14 cellular contexts compared by ENCODE assay signal in the genomic region with DNA sequence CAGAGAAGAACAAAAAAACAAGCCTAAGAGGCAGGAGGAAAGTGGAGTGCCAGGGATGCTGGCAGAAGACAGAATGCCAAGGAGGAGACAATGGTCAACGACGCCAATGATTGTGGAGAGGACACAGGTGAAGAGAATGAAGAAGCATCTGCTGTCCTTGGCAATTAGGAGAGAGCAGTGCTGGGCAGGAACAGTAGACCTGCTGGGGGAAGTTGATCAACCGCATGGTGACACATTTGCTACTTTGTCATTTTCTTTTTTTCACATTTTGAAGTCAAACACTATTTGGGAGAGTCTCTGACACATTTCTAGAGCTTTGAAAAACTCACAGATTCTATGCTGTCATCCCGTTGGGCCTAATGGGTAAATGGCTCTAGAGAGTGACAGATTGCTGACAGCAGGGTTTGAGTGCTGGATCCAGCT. TPM values are rescaled to one million over a fixed set of nuclear protein-coding genes. Genes with fewer than 3 reads are reported as not detected.
DNase-seq lines count a peak whose midpoint lies in the region; ATAC-seq and TF ChIP-seq lines count a peak whose summit lies in the region.
"Had no signal": no experiment of that assay in that cellular context is flagged by ENCODE, and none has a peak within 500 bp of the region (broad histone marks: within the 10 kb centered on the region; RNA-seq: fewer than 3 reads in every experiment).

No MANE protein-coding gene starts in this region.

- H3K4me1 Mint-ChIP-seq in activated T-helper 17 cell treated with anti-CD3 and anti-CD28 coated beads, Interleukin-2, amount 50 U/mL, for 72 hours = peaks cover 21% of the 10 kb centered on the region

- H3K18ac ChIP-seq in neuronal stem cell (ENCODE audit: low read length) = no peak overlapping the region

- H3K27me3 ChIP-seq in neuronal stem cell (ENCODE audit: control insufficient read depth in 3 of 3, insufficient read depth in 3 of 3, low read depth in 1 of 3, low read length in 3 of 3) = peaks cover 0 to 18% (median 0%) of the 10 kb centered on the region in 3 experiments
- H3K27me3 ChIP-seq in body of pancreas = no peaks in the 10 kb centered on the region
- H3K27me3 ChIP-seq in sigmoid colon = peaks cover 0 to 9% (median 4%) of the 10 kb centered on the region in 3 donors

- no peak overlapping the region for H3K14ac ChIP-seq in neuronal stem cell (ENCODE audit: low read length)

- H2BK15ac ChIP-seq in neuronal stem cell (ENCODE audit: low read length) = no peak overlapping the region

- no peak overlapping the region for H4K8ac ChIP-seq in neuronal stem cell (ENCODE audit: low read depth, low read length)

- intact Hi-C loops in body of pancreas (cut with DNase I) = no loop called here
- intact Hi-C loops in sigmoid colon (cut with DNase I) = no loop called here

- H2BK120ac ChIP-seq in neuronal stem cell (ENCODE audit: low read depth, low read length) = no peak overlapping the region

- peak; percentile 31 for DNase-seq in CD1c-positive myeloid dendritic cell (ENCODE audit: extremely low spot score)
- no peak for DNase-seq in neuronal stem cell (ENCODE audit: low spot score)
- no peak for DNase-seq in body of pancreas
- DNase-seq in sigmoid colon = no peak
- DNase-seq in effector CD4-positive, alpha-beta T cell = no peak
- DNase-seq: NCI-H2081, right cardiac atrium had no signal

- H3K4me3 ChIP-seq in neuronal stem cell (ENCODE audit: low read length in 2 of 2) (no peak overlapping the region), body of pancreas (no peak overlapping the region), sigmoid colon (no peak overlapping the region)
- H3K4me3 ChIP-seq: coronary artery had no signal

- no peak for TF ChIP-seq CTCF in body of pancreas (IDR thresholded peaks at IDR 0.05)
- TF ChIP-seq CTCF in sigmoid colon (IDR thresholded peaks at IDR 0.05) = no peak

- no peaks in the 10 kb centered on the region for H3K36me3 ChIP-seq in neuronal stem cell (replicated peaks in 1 of 2; ENCODE audit: control insufficient read depth in 2 of 2, insufficient read depth in 2 of 2, low read length in 2 of 2)
- H3K36me3 ChIP-seq in body of pancreas (replicated peaks in 1 of 2; ENCODE audit: insufficient read depth in 1 of 2, low read depth in 2 of 2) = no peaks in the 10 kb centered on the region
- H3K36me3 ChIP-seq in sigmoid colon = no peaks in the 10 kb centered on the region

- no peak for TF ChIP-seq POLR2A in body of pancreas (IDR thresholded peaks at IDR 0.05)
- no peak for TF ChIP-seq POLR2A in sigmoid colon (IDR thresholded peaks at IDR 0.05)

- H2AK5ac ChIP-seq in neuronal stem cell (ENCODE audit: low read depth, low read length) = no peak overlapping the region

- H4K91ac ChIP-seq in neuronal stem cell (ENCODE audit: low read depth, low read length, poor library complexity) = no peak overlapping the region

- H2BK12ac ChIP-seq in neuronal stem cell (ENCODE audit: low read length) = no peak overlapping the region

- no peak overlapping the region for H3K4me2 ChIP-seq in neuronal stem cell (ENCODE audit: insufficient read depth, low read length, poor library complexity, severe bottlenecking)

- no peaks in the 10 kb centered on the region for H3K79me1 ChIP-seq in neuronal stem cell (ENCODE audit: low read depth, low read length)

- peak overlapping the region; percentile 67 for H3K27ac Mint-ChIP-seq in activated T-helper 17 cell treated with anti-CD3 and anti-CD28 coated beads, Interleukin-2, amount 50 U/mL, for 72 hours

- no peak overlapping the region for H3K9ac ChIP-seq in neuronal stem cell (ENCODE audit: low read depth, low read length, poor library complexity)

- peak overlapping the region; percentile 69 for H3K4me3 Mint-ChIP-seq in activated T-helper 17 cell treated with anti-CD3 and anti-CD28 coated beads, Interleukin-2, amount 50 U/mL, for 72 hours

- H2BK5ac ChIP-seq in neuronal stem cell (ENCODE audit: low read length) = no peak overlapping the region

- H3K27ac ChIP-seq in neuronal stem cell (replicated peaks; ENCODE audit: low read length) (no peak overlapping the region), body of pancreas (no peak overlapping the region), sigmoid colon (no peak overlapping the region)
- H3K27ac ChIP-seq: coronary artery, VCaP had no signal

- no peak for TF ChIP-seq EP300 in sigmoid colon (IDR thresholded peaks at IDR 0.05)

- no CpG with 5 or more reads among the region's 4 CpGs for WGBS in neuronal stem cell (ENCODE audit: extremely low coverage in 2 of 2, insufficient read length in 2 of 2, insufficient replicate concordance in 1 of 2), 2 donors
- 69 to 73% methylated on average over 4 of the region's 4 CpGs for WGBS in body of pancreas, 2 donors
- WGBS in sigmoid colon, 2 donors = 73 to 76% methylated on average over 4 of the region's 4 CpGs

- H3K9me3 Mint-ChIP-seq in activated T-helper 17 cell treated with anti-CD3 and anti-CD28 coated beads, Interleukin-2, amount 50 U/mL, for 72 hours = peaks cover 3% of the 10 kb centered on the region

- H3K27me3 Mint-ChIP-seq in activated T-helper 17 cell treated with anti-CD3 and anti-CD28 coated beads, Interleukin-2, amount 50 U/mL, for 72 hours = peaks cover 3% of the 10 kb centered on the region

- H3K4me1 ChIP-seq in neuronal stem cell (ENCODE audit: control insufficient read depth in 2 of 2, insufficient read depth in 1 of 2, low read depth in 1 of 2, low read length in 2 of 2) = peaks cover 0 to 2% of the 10 kb centered on the region in 2 donors
- H3K4me1 ChIP-seq in body of pancreas = peaks cover 9% of the 10 kb centered on the region
- H3K4me1 ChIP-seq in sigmoid colon = no peaks in the 10 kb centered on the region

- no peak overlapping the region for H3K23ac ChIP-seq in neuronal stem cell (ENCODE audit: low read depth, low read length, poor library complexity)

- no peaks in the 10 kb centered on the region for H3K36me3 Mint-ChIP-seq in activated T-helper 17 cell treated with anti-CD3 and anti-CD28 coated beads, Interleukin-2, amount 50 U/mL, for 72 hours (ENCODE audit: low read depth)

- peak; percentile 57 for ATAC-seq in GM18861 (IDR thresholded peaks at IDR 0.05; ENCODE audit: unreplicated experiment)
- peak; percentile 40 for ATAC-seq in HG02981 (IDR thresholded peaks at IDR 0.05; ENCODE audit: unreplicated experiment)
- ATAC-seq in activated T-helper 17 cell treated with anti-CD3 and anti-CD28 coated beads, Interleukin-2, amount 50 U/mL, for 72 hours (replicated peaks) = peak; percentile 95
- no peak for ATAC-seq in body of pancreas
- ATAC-seq: HCT116, right cardiac atrium had no signal

- H3K9me3 ChIP-seq in neuronal stem cell (replicated peaks in 1 of 2; ENCODE audit: control insufficient read depth in 2 of 2, insufficient read depth in 1 of 2, low read depth in 1 of 2, low read length in 2 of 2) (peaks cover 0 to 2% of the 10 kb centered on the region in 2 donors), body of pancreas (no peaks in the 10 kb centered on the region), sigmoid colon (no peaks in the 10 kb centered on the region)

- no peak overlapping the region for H2AFZ ChIP-seq in neuronal stem cell (ENCODE audit: low read length)

- H3K4ac ChIP-seq in neuronal stem cell (ENCODE audit: low read length) = no peak overlapping the region

RNA-seq across cellular contexts. Expression of gene PIK3R6, which starts 1.1 kb away (rescaled TPM):
- 1 to 10 TPM; 4.6 to 7.6 TPM for total RNA-seq in activated T-helper 17 cell treated with anti-CD3 and anti-CD28 coated beads, Interleukin-2, amount 50 U/mL, for 72 hours
- polyA plus RNA-seq in neuronal stem cell (2013, experiment 1 of 2) = not detected
- not detected for polyA plus RNA-seq in neuronal stem cell (2013, experiment 2 of 2)
- total RNA-seq in body of pancreas (under 1 TPM in 1 of 2 donors, not detected in 1; 0.66 TPM), sigmoid colon (1 to 10 TPM in 1 of 4 donors, under 1 TPM in 1, not detected in 2; 0.54 to 1.1 TPM)
- 1 to 10 TPM in 1 of 3 donors, under 1 TPM in 2; 0.69 to 1.2 (median 0.77) TPM for polyA plus RNA-seq in sigmoid colon
- total RNA-seq: fibroblast of villous mesenchyme had no signal
